ENCODE assay signal across 2 cellular contexts in genomic region chr1:93339171-93339697, GRCh38.
TF ChIP-seq lines count a peak whose summit lies in the region.

No MANE protein-coding gene starts in this region.

TF ChIP-seq in A549, 52 proteins besides CTCF, POLR2A, EP300 and RAD21:
- TF ChIP-seq NR3C1 (IDR thresholded peaks at IDR 0.05) (no peak), NPAS2 (CRISPR knock-in tag; IDR thresholded peaks at IDR 0.05; ENCODE audit: borderline replicate concordance) (no peak), RNF2 (IDR thresholded peaks at IDR 0.05; ENCODE audit: borderline replicate concordance, low read depth) (no peak), MYC (IDR thresholded peaks at IDR 0.05; ENCODE audit: borderline replicate concordance, low read length) (no peak), FOSB (CRISPR knock-in tag; IDR thresholded peaks at IDR 0.05) (no peak), MAZ (IDR thresholded peaks at IDR 0.05; ENCODE audit: borderline replicate concordance, low read depth, low read length) (no peak), PBX3 (IDR thresholded peaks at IDR 0.05) (no peak), ELK1 (IDR thresholded peaks at IDR 0.05; ENCODE audit: low read depth, low read length) (no peak)

TF ChIP-seq in IMR-90, 13 proteins besides CTCF, POLR2A, EP300 and RAD21:
- TF ChIP-seq SMC3 (IDR thresholded peaks at IDR 0.05; ENCODE audit: low read depth, low read length) (no peak), FOS (IDR thresholded peaks at IDR 0.05; ENCODE audit: low read depth, low read length) (no peak), NFE2L2 (IDR thresholded peaks at IDR 0.05; ENCODE audit: low read depth, low read length) (no peak), MAFK (IDR thresholded peaks at IDR 0.05; ENCODE audit: low read depth, low read length) (no peak)
